ENCODE assay signal across 3 cellular contexts in the genomic region with DNA sequence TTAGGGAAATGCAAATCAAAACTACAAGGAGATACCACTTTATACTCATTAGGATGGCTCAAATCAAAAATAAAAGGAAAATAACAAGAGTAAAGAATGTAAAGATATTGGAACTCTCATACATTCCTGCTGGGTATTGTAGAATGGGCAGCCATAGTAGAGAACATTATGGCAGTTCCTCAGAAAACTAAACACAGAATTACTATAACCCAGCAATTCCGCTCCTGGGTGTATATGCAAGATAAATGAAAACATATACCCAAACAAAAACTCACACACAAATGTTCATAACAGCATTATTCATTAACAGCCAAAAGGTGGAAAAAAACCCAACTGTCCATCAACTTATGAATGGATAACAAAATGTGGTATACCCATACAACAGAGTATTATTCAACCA.
"Had no signal": no experiment of that assay in that cellular context is flagged by ENCODE, and none has a peak within 500 bp of the region (broad histone marks: within the 10 kb centered on the region; RNA-seq: fewer than 3 reads in every experiment).

No MANE protein-coding gene starts in this region.

- DNase-seq: GDM1, GF-D8 had no signal

- H3K4me3 ChIP-seq: GM12878 had no signal
